8 cellular contexts compared by ENCODE assay signal in the genomic region with DNA sequence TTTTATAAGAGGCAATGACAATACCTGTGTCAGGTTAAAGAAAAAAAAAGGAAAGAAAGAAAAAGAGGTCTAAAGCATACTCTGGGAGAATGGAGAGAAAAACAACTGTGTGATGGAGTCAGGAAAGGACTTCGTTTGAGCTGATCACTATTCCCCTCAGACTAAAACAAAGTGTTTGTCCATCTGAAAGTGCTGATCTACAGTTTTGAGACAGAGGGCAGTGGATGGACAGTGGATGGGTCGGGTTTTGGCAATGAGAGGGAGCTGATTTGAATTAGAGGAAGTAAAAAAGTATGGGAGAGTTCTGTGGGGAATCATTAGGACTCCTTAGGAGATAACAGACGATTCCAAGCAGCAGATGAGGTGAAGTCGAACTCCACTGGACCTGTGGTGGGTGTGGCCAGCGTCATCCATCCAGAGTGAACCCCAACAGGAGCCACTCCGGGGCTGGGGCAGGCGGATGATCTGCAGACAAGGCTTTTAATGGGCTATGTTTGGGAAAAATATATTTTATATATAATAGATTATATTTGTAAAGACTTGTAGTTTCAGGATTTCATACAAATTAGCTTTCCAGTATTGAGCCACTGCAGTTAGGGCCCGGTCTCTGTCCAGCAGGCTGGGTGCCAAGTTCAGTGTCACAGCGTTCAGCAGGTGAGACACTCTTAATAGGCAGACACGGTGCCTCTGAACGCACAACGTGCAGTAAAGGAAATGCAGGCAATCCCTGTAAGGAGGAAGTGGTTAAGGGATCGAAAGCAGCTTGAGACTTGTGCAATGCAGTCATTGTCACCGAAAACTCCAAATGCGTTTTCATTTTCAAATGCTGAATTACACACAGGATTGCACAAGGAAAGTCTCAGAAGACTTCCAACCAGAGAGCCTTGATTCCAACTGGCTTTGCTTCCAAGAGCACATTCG.
DNase-seq lines count a peak whose midpoint lies in the region; ATAC-seq and TF ChIP-seq lines count a peak whose summit lies in the region.

No MANE protein-coding gene starts in this region.

- peaks cover 0 to 30% (median 0%) of the 10 kb centered on the region in 5 donors for H3K27me3 Mint-ChIP-seq in naive thymus-derived CD4-positive, alpha-beta T cell

- peaks cover 9 to 25% of the 10 kb centered on the region in 2 donors for H3K4me1 ChIP-seq in naive thymus-derived CD4-positive, alpha-beta T cell (ENCODE audit: control insufficient read depth in 2 of 2, insufficient read depth in 2 of 2, low read length in 2 of 2)

- DNase-seq in Daoy (ENCODE audit: low read depth) (peak; percentile 61), cardiac fibroblast (ENCODE audit: low read depth in 2 of 2) (peak; percentile 73 to 88), foreskin melanocyte (no peak), NCI-H1930 (lab: John Stamatoyannopoulos, UW) (no peak)
- DNase-seq in naive thymus-derived CD4-positive, alpha-beta T cell, result peak; percentile 8 to 53 (median 42)

- peaks cover 0 to 2% (median 0%) of the 10 kb centered on the region in 11 donors for H3K9me3 Mint-ChIP-seq in naive thymus-derived CD4-positive, alpha-beta T cell

- TF ChIP-seq CTCF in cardiac fibroblast (IDR thresholded peaks at IDR 0.05; ENCODE audit: low read depth, low read length), result no peak

- intact Hi-C loops in naive thymus-derived CD4-positive, alpha-beta T cell (cut with micrococcal nuclease), result loop anchor here (5.0 kb wide), 3 partner anchors 64 to 1871 kb away; a partner anchor contains a TSS

- peaks cover 24 to 58% (median 51%) of the 10 kb centered on the region in 7 donors for H3K4me1 Mint-ChIP-seq in naive thymus-derived CD4-positive, alpha-beta T cell

- H3K27ac ChIP-seq in naive thymus-derived CD4-positive, alpha-beta T cell (ENCODE audit: low read depth, low read length), result no peak overlapping the region

- H3K36me3 Mint-ChIP-seq in naive thymus-derived CD4-positive, alpha-beta T cell, result peaks cover 0 to 5% (median 0%) of the 10 kb centered on the region in 5 donors

- peak overlapping the region; percentile 39 to 81 (median 56) for H3K27ac Mint-ChIP-seq in naive thymus-derived CD4-positive, alpha-beta T cell

- no peaks in the 10 kb centered on the region for H3K36me3 ChIP-seq in naive thymus-derived CD4-positive, alpha-beta T cell (ENCODE audit: control insufficient read depth in 2 of 3, insufficient read depth in 3 of 3, low read length in 3 of 3)

- ATAC-seq in GM19468 (IDR thresholded peaks at IDR 0.05; ENCODE audit: extremely low read depth, unreplicated experiment) (peak; percentile 100), HG03520 (IDR thresholded peaks at IDR 0.05; ENCODE audit: unreplicated experiment) (peak; percentile 98), SK-N-SH treated with all-trans-retinoic acid at 6 μM for 48 hours (peak; percentile 83)
- peak; percentile 81 for ATAC-seq in naive thymus-derived CD4-positive, alpha-beta T cell

- CTCF ChIA-PET in naive thymus-derived CD4-positive, alpha-beta T cell (lab: Charles Lee), result no interaction called here

- peak overlapping the region; percentile 71 to 85 (median 80) for H3K4me3 Mint-ChIP-seq in naive thymus-derived CD4-positive, alpha-beta T cell

- POLR2A ChIA-PET in naive thymus-derived CD4-positive, alpha-beta T cell (lab: Charles Lee), result no interaction called here

- H3K4me3 ChIP-seq in cardiac fibroblast (replicated peaks in 1 of 2; ENCODE audit: low read depth in 2 of 2, low read length in 2 of 2), result peak overlapping the region; percentile 6 to 34
- peak overlapping the region; percentile 58 for H3K4me3 ChIP-seq in naive thymus-derived CD4-positive, alpha-beta T cell (ENCODE audit: low read length)

- no peaks in the 10 kb centered on the region for H3K9me3 ChIP-seq in naive thymus-derived CD4-positive, alpha-beta T cell (ENCODE audit: control insufficient read depth in 2 of 3, low read length in 3 of 3)

- H3K27me3 ChIP-seq in naive thymus-derived CD4-positive, alpha-beta T cell (ENCODE audit: control insufficient read depth in 2 of 2, insufficient read depth in 2 of 2, low read length in 2 of 2), result no peaks in the 10 kb centered on the region

TF ChIP-seq in SK-N-SH treated with all-trans-retinoic acid at 6 μM for 48 hours, 23 proteins besides CTCF, POLR2A, EP300 and RAD21:
- no peak for TF ChIP-seq TOX (CRISPR knock-in tag; IDR thresholded peaks at IDR 0.05; ENCODE audit: borderline replicate concordance)
- TF ChIP-seq ZC3H10 (CRISPR knock-in tag; IDR thresholded peaks at IDR 0.05), result no peak
- TF ChIP-seq OSR1 (CRISPR knock-in tag; IDR thresholded peaks at IDR 0.05), result no peak
- TF ChIP-seq BACH2 (CRISPR knock-in tag; IDR thresholded peaks at IDR 0.05; ENCODE audit: borderline replicate concordance), result no peak
- TF ChIP-seq CSDC2 (CRISPR knock-in tag; IDR thresholded peaks at IDR 0.05), result no peak
- no peak for TF ChIP-seq PPARA (CRISPR knock-in tag; IDR thresholded peaks at IDR 0.05; ENCODE audit: borderline replicate concordance)

Comparison
In these comparisons a context has a peak if more than half of its experiments do, and no peak if none do; other contexts are left out.
1. DNase-seq: peak in Daoy (single experiment), cardiac fibroblast (2 of 2) and naive thymus-derived CD4-positive, alpha-beta T cell (9 of 9); none in foreskin melanocyte (single experiment) and NCI-H1930 (0 of 2).
2. Peak in every context shown above with its lines, with median percentiles within 50 percentile points of each other: ATAC-seq.